ENCODE assay signal across 18 cellular contexts in the genomic region with DNA sequence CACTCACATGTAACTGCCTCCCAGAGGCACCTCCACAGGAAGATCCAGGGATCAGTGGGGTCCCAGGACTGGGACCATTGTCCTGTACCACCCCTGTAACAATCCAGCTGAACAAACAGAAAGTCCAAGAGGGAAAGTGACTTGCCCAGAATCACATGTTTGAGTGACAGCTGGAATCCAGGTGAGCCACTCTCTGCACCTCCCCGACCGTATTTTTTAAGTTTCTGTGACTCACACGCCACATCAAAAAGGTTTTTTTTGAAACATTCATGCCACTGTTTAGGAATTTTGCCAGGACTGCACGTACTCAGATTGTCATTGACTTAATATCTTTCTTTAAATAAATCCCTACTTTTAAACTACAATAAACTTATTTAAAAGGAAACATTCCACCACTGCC. TPM values are rescaled to one million over a fixed set of nuclear protein-coding genes. Genes with fewer than 3 reads are reported as not detected.
A peak's percentile ranks its signal among the peaks of the same experiment; 100 is the strongest.
DNase-seq lines count a peak whose midpoint lies in the region; ATAC-seq and TF ChIP-seq lines count a peak whose summit lies in the region.
"Had no signal": no experiment of that assay in that cellular context is flagged by ENCODE, and none has a peak within 500 bp of the region (broad histone marks: within the 10 kb centered on the region; RNA-seq: fewer than 3 reads in every experiment).

No MANE protein-coding gene starts in this region.

- peaks cover 6 to 13% of the 10 kb centered on the region in 2 experiments for H3K4me1 ChIP-seq in HCT116 (ENCODE audit: control insufficient read depth in 1 of 2, insufficient read depth in 2 of 2, low read length in 2 of 2)
- peaks cover 7% of the 10 kb centered on the region for H3K4me1 ChIP-seq in body of pancreas
- no peaks in the 10 kb centered on the region for H3K4me1 ChIP-seq in trophoblast cell (ENCODE audit: control insufficient read depth in 1 of 2, insufficient read depth in 2 of 2, low read length in 2 of 2)
- H3K4me1 ChIP-seq in Caco-2: peaks cover 6% of the 10 kb centered on the region; the same call in 1 of the 2 replicates
- peaks cover 0 to 5% of the 10 kb centered on the region in 2 donors for H3K4me1 ChIP-seq in adrenal gland (replicated peaks in 1 of 2)
- H3K4me1 ChIP-seq: uterus had no signal

- CTCF ChIA-PET in HCT116 (lab: Charles Lee): interaction anchor here (0.8 to 1.9 kb wide), 4 partner anchors 14 to 352 kb away, joined by 3 to 7 read pairs (median 4); no protein-coding TSS in a partner anchor
- CTCF ChIA-PET in Caco-2 (lab: Charles Lee): no interaction called here

- no peaks in the 10 kb centered on the region for H3K9me3 Mint-ChIP-seq in Caco-2 (ENCODE audit: unreplicated experiment)
- H3K9me3 Mint-ChIP-seq: activated T-cell treated with anti-CD3 and anti-CD28 coated beads, Interleukin-2, amount 50 U/mL, for 4 hours; effector memory CD8-positive, alpha-beta T cell; stimulated activated naive B cell treated with anti-CD40 and anti-IgM and Interleukin-4, amounts not matched to agents 10 μg/mL and 1 μg/mL and 100 μg/mL, for 72 hours had no signal

- TF ChIP-seq RAD21 in HCT116 (IDR thresholded peaks at IDR 0.05; ENCODE audit: low read depth): no peak

- no peak overlapping the region for H3K27ac Mint-ChIP-seq in Caco-2 (ENCODE audit: unreplicated experiment)
- H3K27ac Mint-ChIP-seq: activated naive CD8-positive, alpha-beta T cell; effector memory CD8-positive, alpha-beta T cell; progenitor cell of endocrine pancreas; stimulated activated naive B cell treated with anti-CD40 and anti-IgM and Interleukin-4, amounts not matched to agents 10 μg/mL and 1 μg/mL and 100 μg/mL, for 72 hours had no signal

- 2 to 10% methylated on average over 4 of the region's 4 CpGs for WGBS in body of pancreas, 2 donors
- WGBS in trophoblast cell (ENCODE audit: extremely low coverage, insufficient coverage, insufficient read length): no CpG with 5 or more reads among the region's 4 CpGs
- 3 to 7% (median 5%) methylated on average over 4 of the region's 4 CpGs for WGBS in adrenal gland, 4 donors

- peak overlapping the region; percentile 52 for H3K4me2 ChIP-seq in HCT116 (ENCODE audit: low read length)
- no peak overlapping the region for H3K4me2 ChIP-seq in trophoblast cell (ENCODE audit: low read length)

- no peak overlapping the region for H3K4me3 Mint-ChIP-seq in Caco-2 (ENCODE audit: unreplicated experiment)
- H3K4me3 Mint-ChIP-seq: activated naive CD8-positive, alpha-beta T cell; activated T-cell treated with anti-CD3 and anti-CD28 coated beads, Interleukin-2, amount 50 U/mL, for 4 hours; effector memory CD8-positive, alpha-beta T cell; naive thymus-derived CD8-positive, alpha-beta T cell; stimulated activated naive B cell treated with anti-CD40 and anti-IgM and Interleukin-4, amounts not matched to agents 10 μg/mL and 1 μg/mL and 100 μg/mL, for 72 hours had no signal

- H4K20me1 ChIP-seq in HCT116 (ENCODE audit: insufficient read depth): no peaks in the 10 kb centered on the region

- no peak overlapping the region for H3K4ac ChIP-seq in trophoblast cell (ENCODE audit: low read depth, low read length)

- H3K27me3 ChIP-seq in HCT116 (ENCODE audit: insufficient read depth, low read length) (peaks cover 59% of the 10 kb centered on the region), body of pancreas (no peaks in the 10 kb centered on the region), trophoblast cell (ENCODE audit: insufficient read depth, low read length) (no peaks in the 10 kb centered on the region), Caco-2 (replicated peaks; ENCODE audit: control insufficient read depth, insufficient read depth, low read length) (no peaks in the 10 kb centered on the region), adrenal gland (no peaks in the 10 kb centered on the region)
- H3K27me3 ChIP-seq: uterus had no signal

- no peaks in the 10 kb centered on the region for H3K79me1 ChIP-seq in trophoblast cell (ENCODE audit: low read length)

- POLR2A ChIA-PET in HCT116 (lab: Charles Lee) (no interaction called here), Caco-2 (lab: Charles Lee) (no interaction called here)

- H3K4me3 ChIP-seq in HCT116 (replicated peaks in 1 of 2; ENCODE audit: low read depth in 1 of 2, low read length in 2 of 2) (no peak overlapping the region), body of pancreas (no peak overlapping the region), trophoblast cell (ENCODE audit: low read depth, low read length) (no peak overlapping the region), Caco-2 (ENCODE audit: low read depth, low read length) (no peak overlapping the region), adrenal gland (no peak overlapping the region)
- H3K4me3 ChIP-seq: uterus had no signal

- no peak overlapping the region for H2AK5ac ChIP-seq in trophoblast cell (ENCODE audit: low read length)

- H3K36me3 Mint-ChIP-seq in Caco-2 (ENCODE audit: insufficient read depth, unreplicated experiment): no peaks in the 10 kb centered on the region
- H3K36me3 Mint-ChIP-seq: activated naive CD8-positive, alpha-beta T cell; naive thymus-derived CD8-positive, alpha-beta T cell; stimulated activated naive B cell treated with anti-CD40 and anti-IgM and Interleukin-4, amounts not matched to agents 10 μg/mL and 1 μg/mL and 100 μg/mL, for 72 hours had no signal

- peaks cover 8% of the 10 kb centered on the region for H3K27me3 Mint-ChIP-seq in Caco-2 (ENCODE audit: insufficient read depth, unreplicated experiment)

- TF ChIP-seq POLR2A in HCT116 (IDR thresholded peaks at IDR 0.05; ENCODE audit: borderline replicate concordance, extremely low read depth, insufficient read depth, insufficient read length): no peak
- TF ChIP-seq POLR2A in body of pancreas (IDR thresholded peaks at IDR 0.05): no peak
- TF ChIP-seq POLR2A in adrenal gland (IDR thresholded peaks at IDR 0.05): no peak

- no peak overlapping the region for H2BK5ac ChIP-seq in trophoblast cell (ENCODE audit: low read depth, low read length, poor library complexity)

- H4K8ac ChIP-seq in trophoblast cell (ENCODE audit: low read depth, low read length): no peak overlapping the region

- H3K9me3 ChIP-seq in HCT116 (ENCODE audit: control insufficient read depth in 1 of 2, insufficient read depth in 1 of 2, low read depth in 1 of 2, low read length in 2 of 2) (no peaks in the 10 kb centered on the region), body of pancreas (no peaks in the 10 kb centered on the region), trophoblast cell (ENCODE audit: insufficient read depth, low read depth, low read length) (no peaks in the 10 kb centered on the region), Caco-2 (no peaks in the 10 kb centered on the region), adrenal gland (replicated peaks in 1 of 3) (no peaks in the 10 kb centered on the region)
- H3K9me3 ChIP-seq: uterus had no signal

- RAD21 ChIA-PET in HCT116 (lab: Charles Lee; ENCODE audit: low non-redundant PET in 1 of 2, low total read pairs in 2 of 2, uncharacterized antibody in 2 of 2, unreplicated experiment in 2 of 2): interaction anchor here in 1 of 2 experiments (0.6 kb wide), 1 partner anchor 1827 kb away, joined by 3 read pairs; no protein-coding TSS in a partner anchor

- H2BK12ac ChIP-seq in trophoblast cell (ENCODE audit: low read length): no peak overlapping the region

- H3K79me2 ChIP-seq in HCT116 (ENCODE audit: insufficient read depth, low read length) (no peaks in the 10 kb centered on the region), trophoblast cell (ENCODE audit: control insufficient read depth, insufficient read depth, low read length, poor library complexity) (no peaks in the 10 kb centered on the region)

- no peak overlapping the region for H3K18ac ChIP-seq in trophoblast cell (ENCODE audit: low read length)

- H3K9me2 ChIP-seq in HCT116 (ENCODE audit: insufficient read depth): no peaks in the 10 kb centered on the region

- H3K4me1 Mint-ChIP-seq in Caco-2 (ENCODE audit: low read depth, unreplicated experiment): no peaks in the 10 kb centered on the region
- H3K4me1 Mint-ChIP-seq: stimulated activated naive B cell treated with anti-CD40 and anti-IgM and Interleukin-4, amounts not matched to agents 10 μg/mL and 1 μg/mL and 100 μg/mL, for 72 hours had no signal

- no peak overlapping the region for H3K9ac ChIP-seq in HCT116 (ENCODE audit: low read length)
- no peak overlapping the region for H3K9ac ChIP-seq in trophoblast cell (ENCODE audit: low read length)

- H3K27ac ChIP-seq in HCT116 (ENCODE audit: low read depth, low read length) (no peak overlapping the region), body of pancreas (peak overlapping the region in 2 of 4 donors; percentile 22 to 76), trophoblast cell (ENCODE audit: low read depth, low read length) (no peak overlapping the region), adrenal gland (no peak overlapping the region)
- H3K27ac ChIP-seq: uterus had no signal

- no peak overlapping the region for H3K14ac ChIP-seq in trophoblast cell (ENCODE audit: low read length)

- H4K12ac ChIP-seq in trophoblast cell (ENCODE audit: low read depth, low read length): no peak overlapping the region

- DNase-seq in HCT116 (ENCODE audit: low read depth, low spot score) (peak; percentile 59), body of pancreas (peak in 1 of 4 donors; percentile 25), globus pallidus (ENCODE audit: low spot score) (peak; percentile 20), trophoblast cell (peak; percentile 49 to 90), Caco-2 (no peak), hepatic stellate cell (ENCODE audit: low spot score) (no peak), adrenal gland (no peak), COLO829 (ENCODE audit: low spot score) (no peak)
- DNase-seq: activated T-cell treated with anti-CD3 and anti-CD28 coated beads, Interleukin-2, amount 50 U/mL, for 4 hours; effector memory CD8-positive, alpha-beta T cell; NCI-H1436; stimulated activated CD4-positive, alpha-beta T cell treated with anti-CD3 and anti-CD28 coated beads, Interleukin-12 subunit alpha, Interleukin-12 subunit beta, amount 100 ng/mL, for 4 hours; uterus had no signal

- no peak overlapping the region for H3K23ac ChIP-seq in trophoblast cell (ENCODE audit: low read length)

- H4K91ac ChIP-seq in trophoblast cell (ENCODE audit: low read depth, low read length): no peak overlapping the region

- H2BK120ac ChIP-seq in trophoblast cell (ENCODE audit: insufficient read depth, low read length, poor library complexity): no peak overlapping the region

- no peak for TF ChIP-seq CTCF in HCT116 (IDR thresholded peaks at IDR 0.05 in 2 of 3, conservative IDR thresholded peaks at IDR 0.05 in 1 of 3; ENCODE audit: borderline replicate concordance in 1 of 3, insufficient read depth in 1 of 3, low read depth in 2 of 3, low read length in 2 of 3)
- TF ChIP-seq CTCF in body of pancreas (IDR thresholded peaks at IDR 0.05): no peak
- TF ChIP-seq CTCF in Caco-2 (IDR thresholded peaks at IDR 0.05; ENCODE audit: insufficient read depth in 1 of 2, low read depth in 1 of 2, low read length in 1 of 2, severe bottlenecking in 1 of 2, unreplicated experiment in 1 of 2): no peak
- no peak for TF ChIP-seq CTCF in adrenal gland (IDR thresholded peaks at IDR 0.05)

- peak overlapping the region; percentile 81 for H2AFZ ChIP-seq in HCT116 (ENCODE audit: low read depth, low read length, poor library complexity, severe bottlenecking)
- H2AFZ ChIP-seq in trophoblast cell (ENCODE audit: insufficient read depth, low read length, poor library complexity): no peak overlapping the region

- intact Hi-C loops in HCT116 (cut with micrococcal nuclease) (loop anchor here (2.0 kb wide), 1 partner anchor 32 kb away; no protein-coding TSS in a partner anchor), body of pancreas (cut with DNase I) (no loop called here), Caco-2 (cut with micrococcal nuclease; ENCODE audit: unreplicated experiment) (loop anchor here (1.0 kb wide), 1 partner anchor 224 kb away; no protein-coding TSS in a partner anchor), adrenal gland (cut with DNase I) (no loop called here)

- H3K36me3 ChIP-seq in HCT116 (ENCODE audit: control insufficient read depth in 1 of 2, insufficient read depth in 2 of 2, low read length in 2 of 2): no peaks in the 10 kb centered on the region
- no peaks in the 10 kb centered on the region for H3K36me3 ChIP-seq in body of pancreas (replicated peaks in 1 of 2; ENCODE audit: insufficient read depth in 1 of 2, low read depth in 2 of 2)
- H3K36me3 ChIP-seq in trophoblast cell (ENCODE audit: control insufficient read depth in 1 of 2, insufficient read depth in 2 of 2, low read length in 2 of 2): no peaks in the 10 kb centered on the region
- H3K36me3 ChIP-seq in Caco-2 (ENCODE audit: control insufficient read depth, insufficient read depth, low read length): no peaks in the 10 kb centered on the region
- H3K36me3 ChIP-seq in adrenal gland (replicated peaks in 1 of 2): no peaks in the 10 kb centered on the region
- H3K36me3 ChIP-seq: uterus had no signal

- ATAC-seq in HCT116: peak; percentile 69
- peak; percentile 67 for ATAC-seq in body of pancreas
- ATAC-seq: activated T-cell treated with anti-CD3 and anti-CD28 coated beads, Interleukin-2, amount 50 U/mL, for 4 hours; effector memory CD8-positive, alpha-beta T cell; naive thymus-derived CD8-positive, alpha-beta T cell had no signal

- BruUV-seq in HCT116 (replicated peaks; lab: Mats Ljungman, UMichigan): no TSS peak
- no TSS peak for BruUV-seq in Caco-2 (replicated peaks; lab: Mats Ljungman, UMichigan)

RNA-seq across cellular contexts. Expression of a gene that starts 9.8 kb away (rescaled TPM):
- not detected for total RNA-seq in HCT116 (2021; ENCODE audit: unreplicated experiment)
- not detected in 2 replicates for polyA plus RNA-seq in HCT116 (2012)
- under 1 TPM; 0.26 to 0.66 TPM for total RNA-seq in body of pancreas
- polyA plus RNA-seq in trophoblast cell (2013): not detected in 2 replicates
- not detected in 2 replicates for total RNA-seq in Caco-2 (2022)
- 1 to 10 TPM in 2 of 8 donors, under 1 TPM in 6; 0.06 to 1.3 (median 0.34) TPM for total RNA-seq in adrenal gland
- 1 to 10 TPM; 1.5 to 1.8 (median 1.5) TPM for polyA plus RNA-seq in adrenal gland
- total RNA-seq: activated T-cell treated with anti-CD3 and anti-CD28 coated beads, Interleukin-2, amount 50 U/mL, for 4 hours; fibroblast of villous mesenchyme; naive thymus-derived CD8-positive, alpha-beta T cell; progenitor cell of endocrine pancreas had no signal
- polyA plus RNA-seq: naive thymus-derived CD8-positive, alpha-beta T cell had no signal

Comparison
In these comparisons a context has a peak if more than half of its experiments do, and no peak if none do; other contexts are left out.
1. DNase-seq: peak in HCT116 (single experiment), globus pallidus (single experiment) and trophoblast cell (2 of 2); none in Caco-2 (0 of 2), hepatic stellate cell (single experiment), adrenal gland (0 of 7) and COLO829 (single experiment).
2. intact Hi-C loops: an anchor here in HCT116 (2.0 kb wide) and Caco-2 (1.0 kb wide); none called in body of pancreas and adrenal gland.